ENCODE assay signal across 21 cellular contexts in the genomic region with DNA sequence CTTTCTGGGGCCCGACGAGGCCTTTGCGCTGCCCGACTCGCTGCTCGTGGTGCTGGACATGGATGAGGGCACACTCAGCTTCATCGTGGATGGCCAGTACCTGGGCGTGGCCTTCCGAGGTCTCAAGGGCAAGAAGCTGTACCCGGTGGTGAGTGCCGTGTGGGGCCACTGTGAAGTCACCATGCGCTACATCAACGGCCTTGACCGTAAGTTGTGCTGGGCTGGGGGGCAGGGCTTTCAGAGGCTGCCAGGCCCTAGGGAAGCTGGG. TPM values are rescaled to one million over a fixed set of nuclear protein-coding genes. Genes with fewer than 3 reads are reported as not detected.
"Had no signal": no experiment of that assay in that cellular context is flagged by ENCODE, and none has a peak within 500 bp of the region (broad histone marks: within the 10 kb centered on the region; RNA-seq: fewer than 3 reads in every experiment).

No MANE protein-coding gene starts in this region.

- DNase-seq: IMR-90, Karpas-422, KG1, MG63, NCI-H1092, NCI-H1105 treated with DMSO at 0.1 percent for 48 hours, NCI-H1417 treated with DMSO at 0.1 percent for 48 hours, NCI-H146, NCI-H1694 treated with DMSO at 0.1 percent for 48 hours, NCI-H1930, NCI-H2081, NCI-H2107, NCI-H2227 treated with DMSO at 0.1 percent for 48 hours, NCI-H524 treated with DMSO at 0.1 percent for 48 hours, NCI-H69, NCI-H774, Right ventricle myocardium superior, RPMI8226, SIG-M5 had no signal

- ATAC-seq: HepG2 had no signal

RNA-seq across cellular contexts. Expression of a gene that starts 15.4 kb away (rescaled TPM):
- total RNA-seq: HepG2, HT1080, IMR-90 had no signal
